8 cellular contexts compared by ENCODE assay signal in the genomic region with DNA sequence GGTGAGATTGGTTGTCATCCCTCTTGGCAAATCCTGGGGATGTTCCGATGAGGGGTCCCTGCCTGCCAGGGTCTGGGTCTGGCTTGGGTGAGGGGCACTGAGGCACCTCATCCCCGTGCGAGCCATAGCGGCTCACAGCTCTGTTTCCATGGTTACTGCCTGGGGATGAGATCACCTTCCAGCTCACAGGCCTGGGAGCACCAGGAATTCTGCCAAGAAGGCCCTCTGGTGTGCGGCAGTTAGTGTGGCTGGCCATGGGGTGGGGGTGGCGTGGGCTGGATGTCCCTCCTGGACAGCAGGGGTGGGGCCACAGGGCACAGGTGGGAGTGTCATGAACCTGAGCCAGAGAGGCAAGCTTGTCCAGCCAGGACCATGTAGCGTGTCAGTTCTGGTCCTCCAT. TPM values are rescaled to one million over a fixed set of nuclear protein-coding genes. Genes with fewer than 3 reads are reported as not detected.
DNase-seq lines count a peak whose midpoint lies in the region; ATAC-seq and TF ChIP-seq lines count a peak whose summit lies in the region.

No MANE protein-coding gene starts in this region.

- CTCF ChIA-PET in mammary epithelial cell (lab: Charles Lee; ENCODE audit: low non-redundant PET) = interaction anchor here (0.5 to 0.6 kb wide), 3 partner anchors 86 to 428 kb away, joined by 3 to 21 read pairs (median 14); no protein-coding TSS in a partner anchor

- no peaks in the 10 kb centered on the region for H4K20me1 ChIP-seq in mammary epithelial cell (ENCODE audit: insufficient read depth, low read length)
- no peaks in the 10 kb centered on the region for H4K20me1 ChIP-seq in neural cell (ENCODE audit: insufficient read depth)

- intact Hi-C loops in mammary epithelial cell (cut with micrococcal nuclease) = no loop called here

- no peaks in the 10 kb centered on the region for H3K4me1 ChIP-seq in mammary epithelial cell (ENCODE audit: insufficient read depth, low read length)

- H3K79me2 ChIP-seq in mammary epithelial cell (ENCODE audit: insufficient read depth, low read length) (no peaks in the 10 kb centered on the region), neural cell (replicated peaks; ENCODE audit: insufficient read depth, low read length) (no peaks in the 10 kb centered on the region)

- no peaks in the 10 kb centered on the region for H3F3A ChIP-seq in neural cell (ENCODE audit: insufficient read depth, low read length, poor library complexity, severe bottlenecking)

- in situ Hi-C loops in mammary epithelial cell (cut with MboI; ENCODE audit: low sequenced_read_pairs in 2 of 2) = no loop called here

- ATAC-seq in HG02759 (IDR thresholded peaks at IDR 0.05; ENCODE audit: unreplicated experiment) (no peak), GM19455 (IDR thresholded peaks at IDR 0.05; ENCODE audit: unreplicated experiment) (no peak), HG03439 (IDR thresholded peaks at IDR 0.05; ENCODE audit: unreplicated experiment) (no peak)

- H3K9me3 ChIP-seq in mammary epithelial cell (replicated peaks; ENCODE audit: insufficient read depth, low read length) (no peaks in the 10 kb centered on the region), neural cell (ENCODE audit: low read length) (no peaks in the 10 kb centered on the region)

- H3K4me3 ChIP-seq in mammary epithelial cell (replicated peaks in 1 of 3; ENCODE audit: insufficient read depth in 1 of 3, low read depth in 2 of 3, low read length in 3 of 3) (no peak overlapping the region), neural cell (ENCODE audit: low read length) (peak overlapping the region; percentile 38)

- no peaks in the 10 kb centered on the region for H3K27me3 ChIP-seq in mammary epithelial cell (ENCODE audit: insufficient read depth, low read length)
- H3K27me3 ChIP-seq in neural cell (ENCODE audit: insufficient read depth, low read depth, low read length) = no peaks in the 10 kb centered on the region

- dilution Hi-C loops in mammary epithelial cell (cut with HindIII; ENCODE audit: low sequenced_read_pairs) = no loop called here

- H3K27ac ChIP-seq in mammary epithelial cell (ENCODE audit: insufficient read depth, low read depth, low read length) (no peak overlapping the region), neural cell (ENCODE audit: low read length) (peak overlapping the region; percentile 68)

- no peak for TF ChIP-seq EP300 in neural cell (conservative IDR thresholded peaks at IDR 0.05; ENCODE audit: poor library complexity, severe bottlenecking)

- no TSS peak for BruUV-seq in mammary epithelial cell (replicated peaks; lab: Mats Ljungman, UMichigan)

- no peaks in the 10 kb centered on the region for H3K9me2 ChIP-seq in neural cell (ENCODE audit: insufficient read depth, low read length)

- WGBS in mammary epithelial cell (ENCODE audit: low coverage, missing lambda C conversion rate) = 80% methylated on average over 1 of the region's 7 CpGs

- no peak overlapping the region for H3K9ac ChIP-seq in mammary epithelial cell (ENCODE audit: insufficient read depth, low read length)
- peak overlapping the region; percentile 50 for H3K9ac ChIP-seq in neural cell (ENCODE audit: low read length)

- TF ChIP-seq CTCF in mammary epithelial cell (conservative IDR thresholded peaks at IDR 0.05 in 1 of 2, IDR thresholded peaks at IDR 0.05 in 1 of 2; ENCODE audit: extremely low read depth in 1 of 2, insufficient read depth in 1 of 2, low read depth in 1 of 2, low read length in 2 of 2) (no peak), neural cell (IDR thresholded peaks at IDR 0.05; ENCODE audit: poor library complexity, severe bottlenecking) (peak; percentile 30)

- H3K36me3 ChIP-seq in mammary epithelial cell (ENCODE audit: insufficient read depth, low read length) = no peaks in the 10 kb centered on the region
- H3K36me3 ChIP-seq in neural cell (ENCODE audit: insufficient read depth, low read length) = no peaks in the 10 kb centered on the region

- H2AFZ ChIP-seq in mammary epithelial cell (ENCODE audit: low read depth, low read length) (no peak overlapping the region), neural cell (ENCODE audit: low read depth, low read length) (peak overlapping the region; percentile 37)

- no peak overlapping the region for H3K4me2 ChIP-seq in mammary epithelial cell (ENCODE audit: insufficient read depth, low read depth, low read length)
- H3K4me2 ChIP-seq in neural cell (ENCODE audit: low read length) = peak overlapping the region; percentile 26

- peak; percentile 80 for DNase-seq in ELR (ENCODE audit: low read depth)
- peak; percentile 83 for DNase-seq in NCI-H2029 (lab: John Stamatoyannopoulos, UW)
- DNase-seq in mammary epithelial cell = peak; percentile 16
- DNase-seq in stimulated activated CD4-positive, alpha-beta T cell treated with anti-CD3 and anti-CD28 coated beads, Interleukin-15, amount 100 ng/mL, for 24 hours = no peak

- peak; percentile 53 for TF ChIP-seq RAD21 in neural cell (conservative IDR thresholded peaks at IDR 0.05)

TF ChIP-seq in neural cell, 6 proteins besides CTCF, POLR2A, EP300 and RAD21:
- TF ChIP-seq TAF1 (IDR thresholded peaks at IDR 0.05; ENCODE audit: low read depth) (no peak), POLR2AphosphoS5 (IDR thresholded peaks at IDR 0.05) (peak; percentile 31), MXI1 (conservative IDR thresholded peaks at IDR 0.05; ENCODE audit: poor library complexity, severe bottlenecking) (no peak), SMC3 (conservative IDR thresholded peaks at IDR 0.05; ENCODE audit: poor library complexity) (peak; percentile 45)
- TF ChIP-seq, protein P1, sequence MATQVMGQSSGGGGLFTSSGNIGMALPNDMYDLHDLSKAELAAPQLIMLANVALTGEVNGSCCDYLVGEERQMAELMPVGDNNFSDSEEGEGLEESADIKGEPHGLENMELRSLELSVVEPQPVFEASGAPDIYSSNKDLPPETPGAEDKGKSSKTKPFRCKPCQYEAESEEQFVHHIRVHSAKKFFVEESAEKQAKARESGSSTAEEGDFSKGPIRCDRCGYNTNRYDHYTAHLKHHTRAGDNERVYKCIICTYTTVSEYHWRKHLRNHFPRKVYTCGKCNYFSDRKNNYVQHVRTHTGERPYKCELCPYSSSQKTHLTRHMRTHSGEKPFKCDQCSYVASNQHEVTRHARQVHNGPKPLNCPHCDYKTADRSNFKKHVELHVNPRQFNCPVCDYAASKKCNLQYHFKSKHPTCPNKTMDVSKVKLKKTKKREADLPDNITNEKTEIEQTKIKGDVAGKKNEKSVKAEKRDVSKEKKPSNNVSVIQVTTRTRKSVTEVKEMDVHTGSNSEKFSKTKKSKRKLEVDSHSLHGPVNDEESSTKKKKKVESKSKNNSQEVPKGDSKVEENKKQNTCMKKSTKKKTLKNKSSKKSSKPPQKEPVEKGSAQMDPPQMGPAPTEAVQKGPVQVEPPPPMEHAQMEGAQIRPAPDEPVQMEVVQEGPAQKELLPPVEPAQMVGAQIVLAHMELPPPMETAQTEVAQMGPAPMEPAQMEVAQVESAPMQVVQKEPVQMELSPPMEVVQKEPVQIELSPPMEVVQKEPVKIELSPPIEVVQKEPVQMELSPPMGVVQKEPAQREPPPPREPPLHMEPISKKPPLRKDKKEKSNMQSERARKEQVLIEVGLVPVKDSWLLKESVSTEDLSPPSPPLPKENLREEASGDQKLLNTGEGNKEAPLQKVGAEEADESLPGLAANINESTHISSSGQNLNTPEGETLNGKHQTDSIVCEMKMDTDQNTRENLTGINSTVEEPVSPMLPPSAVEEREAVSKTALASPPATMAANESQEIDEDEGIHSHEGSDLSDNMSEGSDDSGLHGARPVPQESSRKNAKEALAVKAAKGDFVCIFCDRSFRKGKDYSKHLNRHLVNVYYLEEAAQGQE (IDR thresholded peaks at IDR 0.05; ENCODE audit: borderline replicate concordance) = peak; percentile 90
TF ChIP-seq in neural cell: peak in this region for 3.

RNA-seq across cellular contexts. Expression of gene PRR23E, which starts 22.1 kb away (rescaled TPM):
- total RNA-seq in mammary epithelial cell = not detected
- not detected for polyA plus RNA-seq in mammary epithelial cell
- not detected for polyA minus RNA-seq in mammary epithelial cell
- polyA plus RNA-seq in neural cell = not detected in 2 replicates
- polyA minus RNA-seq in neural cell = not detected in 2 replicates
